9 cellular contexts compared by ENCODE assay signal in the genomic region with DNA sequence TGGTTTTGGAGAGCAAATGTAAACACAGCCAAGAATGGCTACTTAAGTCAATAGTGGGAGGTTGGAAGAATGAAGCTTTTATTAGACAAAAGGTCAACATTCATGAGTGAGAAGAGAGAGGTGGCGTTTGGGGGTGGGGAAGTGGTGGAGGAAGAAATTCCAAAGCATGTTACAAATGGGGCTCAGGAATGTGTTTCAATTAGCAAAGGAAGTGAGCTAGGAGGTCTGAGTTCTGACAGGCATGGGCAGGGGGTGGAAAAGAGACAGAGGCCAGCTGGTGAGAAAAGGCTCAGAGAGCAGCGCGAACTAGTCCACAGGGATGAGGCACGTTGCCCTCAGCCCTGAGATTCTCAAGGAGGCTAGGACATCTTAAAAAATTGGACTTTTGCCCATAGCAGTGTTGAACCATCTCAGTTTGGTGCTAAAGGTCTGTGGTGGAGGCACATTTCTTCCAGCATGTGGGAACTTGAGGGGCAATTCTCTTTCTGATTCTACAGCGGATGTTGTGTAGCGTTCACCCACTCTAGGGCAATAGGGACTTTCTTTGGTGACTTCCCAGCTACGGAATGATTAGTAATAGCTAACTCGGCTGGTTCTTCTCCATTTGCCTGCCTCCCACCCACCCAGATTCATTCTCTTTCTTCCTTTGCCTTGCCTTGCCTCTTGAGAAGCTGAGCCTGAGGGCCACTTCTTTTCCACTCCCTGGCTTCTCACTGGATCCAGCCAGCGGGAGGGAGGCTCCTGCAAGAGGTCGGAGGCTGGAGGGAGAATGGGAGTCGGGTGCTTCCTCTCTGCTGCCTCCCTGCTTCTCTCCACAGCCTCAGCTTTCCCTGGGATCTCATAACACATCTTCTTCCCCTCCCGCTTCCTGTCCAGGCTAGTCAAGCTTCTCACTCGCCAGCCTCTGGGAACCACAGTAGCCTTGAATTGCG. TPM values are rescaled to one million over a fixed set of nuclear protein-coding genes. Genes with fewer than 3 reads are reported as not detected.
DNase-seq lines count a peak whose midpoint lies in the region; ATAC-seq, FAIRE-seq and TF ChIP-seq lines count a peak whose summit lies in the region.
"Had no signal": no experiment of that assay in that cellular context is flagged by ENCODE, and none has a peak within 500 bp of the region (broad histone marks: within the 10 kb centered on the region; RNA-seq: fewer than 3 reads in every experiment).

No MANE protein-coding gene starts in this region.

- peak overlapping the region in 4 of 7 donors; percentile 5 to 78 (median 62) for H3K27ac Mint-ChIP-seq in CD14-positive monocyte
- peak overlapping the region; percentile 93 for H3K27ac Mint-ChIP-seq in activated T-cell treated with anti-CD3 and anti-CD28 coated beads, Interleukin-2, amount 50 U/mL, for 72 hours

- intact Hi-C loops in CD14-positive monocyte (cut with micrococcal nuclease) (no loop called here), kidney (cut with DNase I) (no loop called here), uterus (cut with DNase I; ENCODE audit: low total_unique reads) (no loop called here)

- H3K27ac ChIP-seq in kidney (ENCODE audit: low read depth in 2 of 2, low read length in 2 of 2): peak overlapping the region; percentile 16 to 53
- H3K27ac ChIP-seq in uterus: peak overlapping the region; percentile 35 to 51
- no peak overlapping the region for H3K27ac ChIP-seq in suprapubic skin

- peaks cover 48 to 52% of the 10 kb centered on the region in 2 donors for H3K36me3 Mint-ChIP-seq in CD14-positive monocyte
- peaks cover 0 to 4% of the 10 kb centered on the region in 2 donors for H3K36me3 Mint-ChIP-seq in activated T-cell treated with anti-CD3 and anti-CD28 coated beads, Interleukin-2, amount 50 U/mL, for 72 hours (ENCODE audit: insufficient read depth in 2 of 2)

- H3K27me3 Mint-ChIP-seq in CD14-positive monocyte (ENCODE audit: low read depth in 3 of 3): peaks cover 0 to 5% (median 1%) of the 10 kb centered on the region in 3 donors
- no peaks in the 10 kb centered on the region for H3K27me3 Mint-ChIP-seq in activated T-cell treated with anti-CD3 and anti-CD28 coated beads, Interleukin-2, amount 50 U/mL, for 72 hours (ENCODE audit: low read depth)

- ATAC-seq in GM18907 (IDR thresholded peaks at IDR 0.05; ENCODE audit: unreplicated experiment) (peak; percentile 57), HG03108 (IDR thresholded peaks at IDR 0.05; ENCODE audit: unreplicated experiment) (peak; percentile 31)
- peak; percentile 72 to 80 for ATAC-seq in activated T-cell treated with anti-CD3 and anti-CD28 coated beads, Interleukin-2, amount 50 U/mL, for 72 hours (replicated peaks in 1 of 2)

- H3K27me3 ChIP-seq in uterus (no peaks in the 10 kb centered on the region), suprapubic skin (no peaks in the 10 kb centered on the region)
- H3K27me3 ChIP-seq: pancreas had no signal

- TF ChIP-seq CTCF in CD14-positive monocyte (IDR thresholded peaks at IDR 0.05): no peak
- no peak for TF ChIP-seq CTCF in kidney (IDR thresholded peaks at IDR 0.05; ENCODE audit: borderline replicate concordance, extremely low read depth, insufficient read depth)
- no peak for TF ChIP-seq CTCF in uterus (IDR thresholded peaks at IDR 0.05)
- TF ChIP-seq CTCF in suprapubic skin (IDR thresholded peaks at IDR 0.05): no peak

- peaks cover 0 to 1% (median 0%) of the 10 kb centered on the region in 7 donors for H3K9me3 Mint-ChIP-seq in CD14-positive monocyte
- H3K9me3 Mint-ChIP-seq in activated T-cell treated with anti-CD3 and anti-CD28 coated beads, Interleukin-2, amount 50 U/mL, for 72 hours: peaks cover 1 to 2% of the 10 kb centered on the region in 2 donors

- H3K4me1 Mint-ChIP-seq in CD14-positive monocyte: peaks cover 14% of the 10 kb centered on the region
- peaks cover 39% of the 10 kb centered on the region for H3K4me1 Mint-ChIP-seq in activated T-cell treated with anti-CD3 and anti-CD28 coated beads, Interleukin-2, amount 50 U/mL, for 72 hours (ENCODE audit: low read depth)

- no peak for FAIRE-seq in kidney (lab: Jason Lieb, UNC)
- FAIRE-seq: pancreas had no signal

- H3K9ac ChIP-seq in kidney (ENCODE audit: low read length in 2 of 2): no peak overlapping the region

- H3K36me3 ChIP-seq in kidney (ENCODE audit: control insufficient read depth in 1 of 2, insufficient read depth in 2 of 2, low read length in 2 of 2) (no peaks in the 10 kb centered on the region), uterus (no peaks in the 10 kb centered on the region), suprapubic skin (no peaks in the 10 kb centered on the region)
- H3K36me3 ChIP-seq: pancreas had no signal

- TF ChIP-seq POLR2A in uterus (IDR thresholded peaks at IDR 0.05) (no peak), suprapubic skin (IDR thresholded peaks at IDR 0.05) (no peak)

- peaks cover 28 to 31% of the 10 kb centered on the region in 2 donors for H3K4me1 ChIP-seq in kidney (ENCODE audit: control insufficient read depth in 1 of 2, insufficient read depth in 1 of 2, low read depth in 1 of 2, low read length in 2 of 2)
- H3K4me1 ChIP-seq in uterus: no peaks in the 10 kb centered on the region
- H3K4me1 ChIP-seq in suprapubic skin: peaks cover 9% of the 10 kb centered on the region

- no peak for TF ChIP-seq EP300 in suprapubic skin (IDR thresholded peaks at IDR 0.05)

- H3K9me3 ChIP-seq in kidney (ENCODE audit: control insufficient read depth in 1 of 2, low read length in 2 of 2): no peaks in the 10 kb centered on the region
- no peaks in the 10 kb centered on the region for H3K9me3 ChIP-seq in uterus
- no peaks in the 10 kb centered on the region for H3K9me3 ChIP-seq in suprapubic skin
- H3K9me3 ChIP-seq: pancreas had no signal

- H3K4me3 ChIP-seq in kidney (ENCODE audit: low read length in 2 of 2) (no peak overlapping the region), uterus (no peak overlapping the region), suprapubic skin (no peak overlapping the region)
- H3K4me3 ChIP-seq: pancreas had no signal

- no peak for DNase-seq in CD14-positive monocyte (ENCODE audit: low spot score)
- peak; percentile 33 to 54 for DNase-seq in activated T-cell treated with anti-CD3 and anti-CD28 coated beads, Interleukin-2, amount 50 U/mL, for 72 hours
- DNase-seq in kidney: no peak
- DNase-seq in uterus: peak in 1 of 2 donors; percentile 41
- DNase-seq in suprapubic skin (ENCODE audit: low spot score in 2 of 2): no peak
- no peak for DNase-seq in midbrain (lab: John Stamatoyannopoulos, UW)
- DNase-seq: pancreas had no signal

- no peak overlapping the region for H3K4me3 Mint-ChIP-seq in CD14-positive monocyte
- H3K4me3 Mint-ChIP-seq in activated T-cell treated with anti-CD3 and anti-CD28 coated beads, Interleukin-2, amount 50 U/mL, for 72 hours: peak overlapping the region; percentile 73 to 79

- WGBS in suprapubic skin: 78% methylated on average over 14 of the region's 14 CpGs

RNA-seq across cellular contexts. Expression of gene NEDD9, which starts 45.1 kb away (rescaled TPM):
- polyA plus RNA-seq in CD14-positive monocyte (10 to 100 TPM; 18.2 to 33.0 TPM), kidney (ENCODE audit: insufficient read depth, low read depth, low replicate concordance) (19.2 TPM)
- total RNA-seq in activated T-cell treated with anti-CD3 and anti-CD28 coated beads, Interleukin-2, amount 50 U/mL, for 72 hours: 10 to 100 TPM; 20.8 to 36.4 TPM
- total RNA-seq in kidney (101 TPM), uterus (10 to 100 TPM; 36.2 to 99.1 (median 70.2) TPM), suprapubic skin (10 to 100 TPM; 18.3 to 29.8 (median 22.4) TPM)

Comparison
In these comparisons a context has a peak if more than half of its experiments do, and no peak if none do; other contexts are left out.
1. DNase-seq: peak in activated T-cell treated with anti-CD3 and anti-CD28 coated beads, Interleukin-2, amount 50 U/mL, for 72 hours (2 of 2); none in CD14-positive monocyte (single experiment), kidney (single experiment), suprapubic skin (0 of 2) and midbrain (single experiment).
2. H3K4me3 Mint-ChIP-seq: peak in activated T-cell treated with anti-CD3 and anti-CD28 coated beads, Interleukin-2, amount 50 U/mL, for 72 hours (2 of 2); none in CD14-positive monocyte (0 of 2).
3. Peak in every context shown above with its lines, with median percentiles within 50 percentile points of each other: ATAC-seq.